ENCODE assay signal across 3 cellular contexts in the genomic region with DNA sequence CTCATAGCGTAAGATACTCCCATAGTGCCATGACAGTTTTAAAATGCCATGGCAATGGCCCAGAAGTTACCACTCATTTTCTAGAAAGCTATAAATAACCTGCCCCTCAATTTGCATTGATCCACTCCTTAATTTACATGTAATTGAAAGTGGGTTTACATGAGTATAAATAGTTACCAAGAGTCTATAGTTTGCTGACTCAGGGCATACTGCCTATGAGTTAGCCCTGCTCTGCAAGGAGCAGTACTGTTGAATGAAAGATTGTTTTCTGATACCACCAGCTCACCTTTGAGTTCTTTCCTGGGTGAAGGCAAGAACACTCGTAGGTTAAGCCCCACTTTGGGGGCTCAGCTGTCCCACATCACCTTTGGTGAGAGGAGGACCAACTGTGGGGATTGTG.
TF ChIP-seq lines count a peak whose summit lies in the region.

No MANE protein-coding gene starts in this region.

TF ChIP-seq in A549, 52 proteins besides CTCF, POLR2A, EP300 and RAD21:
- TF ChIP-seq ZC3H11A (IDR thresholded peaks at IDR 0.05) (no peak), MAFK (IDR thresholded peaks at IDR 0.05; ENCODE audit: partially characterized antibody) (peak; percentile 46)

TF ChIP-seq in IMR-90, 13 proteins besides CTCF, POLR2A, EP300 and RAD21:
- TF ChIP-seq SMC3 (IDR thresholded peaks at IDR 0.05; ENCODE audit: low read depth, low read length) (no peak), MAZ (IDR thresholded peaks at IDR 0.05; ENCODE audit: borderline replicate concordance, low read depth, low read length) (no peak), NFE2L2 (IDR thresholded peaks at IDR 0.05; ENCODE audit: low read depth, low read length) (no peak), MAFK (IDR thresholded peaks at IDR 0.05; ENCODE audit: low read depth, low read length) (peak; percentile 15; the same call in 1 of the 2 replicates)

TF ChIP-seq in H1, 55 proteins besides CTCF, POLR2A, EP300 and RAD21:
- TF ChIP-seq ZNF274 (IDR thresholded peaks at IDR 0.05; ENCODE audit: borderline replicate concordance, extremely low read depth, low read length) (no peak), BACH1 (IDR thresholded peaks at IDR 0.05; ENCODE audit: low read length) (no peak), TAF7 (optimal IDR thresholded peaks at IDR 0.05; ENCODE audit: borderline replicate concordance, low read depth, low read length) (no peak), CREB1 (IDR thresholded peaks at IDR 0.05) (no peak), SIX5 (IDR thresholded peaks at IDR 0.05; ENCODE audit: low read depth, low read length) (no peak), TBP (IDR thresholded peaks at IDR 0.05; ENCODE audit: low read depth, low read length) (no peak), HDAC6 (IDR thresholded peaks at IDR 0.05; ENCODE audit: low read depth, low read length) (no peak), NANOG (IDR thresholded peaks at IDR 0.05; ENCODE audit: insufficient read depth, low read depth, low read length, poor library complexity, severe bottlenecking) (no peak), BCL11A (IDR thresholded peaks at IDR 0.05; ENCODE audit: low read depth in 2 of 2, low read length in 2 of 2) (no peak), GTF2F1 (IDR thresholded peaks at IDR 0.05; ENCODE audit: borderline replicate concordance, low read depth, low read length) (no peak)
- TF ChIP-seq, protein P1, sequence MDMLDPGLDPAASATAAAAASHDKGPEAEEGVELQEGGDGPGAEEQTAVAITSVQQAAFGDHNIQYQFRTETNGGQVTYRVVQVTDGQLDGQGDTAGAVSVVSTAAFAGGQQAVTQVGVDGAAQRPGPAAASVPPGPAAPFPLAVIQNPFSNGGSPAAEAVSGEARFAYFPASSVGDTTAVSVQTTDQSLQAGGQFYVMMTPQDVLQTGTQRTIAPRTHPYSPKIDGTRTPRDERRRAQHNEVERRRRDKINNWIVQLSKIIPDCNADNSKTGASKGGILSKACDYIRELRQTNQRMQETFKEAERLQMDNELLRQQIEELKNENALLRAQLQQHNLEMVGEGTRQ (IDR thresholded peaks at IDR 0.05; ENCODE audit: low read length): no peak
- TF ChIP-seq, protein P2, sequence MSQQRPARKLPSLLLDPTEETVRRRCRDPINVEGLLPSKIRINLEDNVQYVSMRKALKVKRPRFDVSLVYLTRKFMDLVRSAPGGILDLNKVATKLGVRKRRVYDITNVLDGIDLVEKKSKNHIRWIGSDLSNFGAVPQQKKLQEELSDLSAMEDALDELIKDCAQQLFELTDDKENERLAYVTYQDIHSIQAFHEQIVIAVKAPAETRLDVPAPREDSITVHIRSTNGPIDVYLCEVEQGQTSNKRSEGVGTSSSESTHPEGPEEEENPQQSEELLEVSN (IDR thresholded peaks at IDR 0.05): no peak
- TF ChIP-seq, protein P3, sequence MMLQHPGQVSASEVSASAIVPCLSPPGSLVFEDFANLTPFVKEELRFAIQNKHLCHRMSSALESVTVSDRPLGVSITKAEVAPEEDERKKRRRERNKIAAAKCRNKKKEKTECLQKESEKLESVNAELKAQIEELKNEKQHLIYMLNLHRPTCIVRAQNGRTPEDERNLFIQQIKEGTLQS (IDR thresholded peaks at IDR 0.05; ENCODE audit: insufficient read depth, low read depth, low read length): no peak
